ENCODE assay signal across 12 cellular contexts in the genomic region with DNA sequence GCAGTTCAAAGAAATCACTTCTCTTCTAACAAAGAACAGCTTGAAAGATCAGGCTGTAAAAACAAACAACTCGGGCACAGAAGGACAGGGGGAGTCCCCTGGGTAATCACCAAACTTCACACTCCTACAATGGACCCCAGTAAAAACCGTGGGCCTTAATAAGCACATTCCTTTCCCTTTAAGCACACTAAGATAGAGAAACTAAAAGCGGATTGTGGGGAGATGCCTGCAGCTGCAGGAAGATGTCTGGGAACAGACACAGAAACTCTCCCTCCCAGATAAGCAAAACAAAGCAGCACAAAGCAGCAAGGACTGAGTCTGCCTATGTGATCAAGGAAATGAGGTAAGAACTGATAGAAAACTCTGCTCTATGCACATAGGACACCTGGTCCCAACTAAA. TPM values are rescaled to one million over a fixed set of nuclear protein-coding genes. Genes with fewer than 3 reads are reported as not detected.
DNase-seq lines count a peak whose midpoint lies in the region; ATAC-seq and TF ChIP-seq lines count a peak whose summit lies in the region.
"Had no signal": no experiment of that assay in that cellular context is flagged by ENCODE, and none has a peak within 500 bp of the region (broad histone marks: within the 10 kb centered on the region; RNA-seq: fewer than 3 reads in every experiment).

No MANE protein-coding gene starts in this region.

- CTCF ChIA-PET in mammary epithelial cell (lab: Charles Lee; ENCODE audit: low non-redundant PET): no interaction called here

- H3K4me2 ChIP-seq in mammary epithelial cell (ENCODE audit: insufficient read depth, low read depth, low read length): no peak overlapping the region

- H3K27ac Mint-ChIP-seq in activated naive CD8-positive, alpha-beta T cell treated with anti-CD3 and anti-CD28 coated beads, Interleukin-2, amount 10 ng/mL, durations not matched to agents 7 days and 5 days: no peak overlapping the region

- H3K36me3 Mint-ChIP-seq in activated naive CD8-positive, alpha-beta T cell treated with anti-CD3 and anti-CD28 coated beads, Interleukin-2, amount 10 ng/mL, durations not matched to agents 7 days and 5 days: peaks cover 16% of the 10 kb centered on the region
- H3K36me3 Mint-ChIP-seq in activated T-cell treated with anti-CD3 and anti-CD28 coated beads, Interleukin-2, amount 50 U/mL, for 4 hours (ENCODE audit: insufficient read depth): no peaks in the 10 kb centered on the region

- H3K4me3 ChIP-seq in mammary epithelial cell (replicated peaks in 1 of 3; ENCODE audit: insufficient read depth in 1 of 3, low read depth in 2 of 3, low read length in 3 of 3) (no peak overlapping the region), breast epithelium (no peak overlapping the region), foreskin fibroblast (ENCODE audit: low read depth in 1 of 2, low read length in 2 of 2) (peak overlapping the region in 1 of 2 donors; percentile 35), stomach smooth muscle (ENCODE audit: low read length in 2 of 2) (peak overlapping the region in 1 of 2 donors; percentile 16)

- no peak overlapping the region for H3K27ac ChIP-seq in mammary epithelial cell (ENCODE audit: insufficient read depth, low read depth, low read length)
- H3K27ac ChIP-seq in breast epithelium: no peak overlapping the region
- peak overlapping the region; percentile 19 for H3K27ac ChIP-seq in stomach smooth muscle (ENCODE audit: low read length)
- H3K27ac ChIP-seq: parathyroid adenoma had no signal

- H3K27me3 Mint-ChIP-seq in activated naive CD8-positive, alpha-beta T cell treated with anti-CD3 and anti-CD28 coated beads, Interleukin-2, amount 10 ng/mL, durations not matched to agents 7 days and 5 days: no peaks in the 10 kb centered on the region
- H3K27me3 Mint-ChIP-seq in activated T-cell treated with anti-CD3 and anti-CD28 coated beads, Interleukin-2, amount 50 U/mL, for 4 hours (ENCODE audit: low read depth): no peaks in the 10 kb centered on the region

- POLR2A ChIA-PET in activated naive CD8-positive, alpha-beta T cell treated with anti-CD3 and anti-CD28 coated beads, Interleukin-2, amount 10 ng/mL, durations not matched to agents 7 days and 5 days (lab: Charles Lee): no interaction called here

- no TSS peak for BruUV-seq in mammary epithelial cell (replicated peaks; lab: Mats Ljungman, UMichigan)

- peak overlapping the region; percentile 28 for H3K4me3 Mint-ChIP-seq in activated naive CD8-positive, alpha-beta T cell treated with anti-CD3 and anti-CD28 coated beads, Interleukin-2, amount 10 ng/mL, durations not matched to agents 7 days and 5 days
- H3K4me3 Mint-ChIP-seq in activated T-cell treated with anti-CD3 and anti-CD28 coated beads, Interleukin-2, amount 50 U/mL, for 4 hours: no peak overlapping the region

- no peaks in the 10 kb centered on the region for H4K20me1 ChIP-seq in mammary epithelial cell (ENCODE audit: insufficient read depth, low read length)

- dilution Hi-C loops in mammary epithelial cell (cut with HindIII; ENCODE audit: low sequenced_read_pairs): no loop called here

- no peak overlapping the region for H2AFZ ChIP-seq in mammary epithelial cell (ENCODE audit: low read depth, low read length)
- H2AFZ ChIP-seq: parathyroid adenoma had no signal

- H3K79me2 ChIP-seq in mammary epithelial cell (ENCODE audit: insufficient read depth, low read length): no peaks in the 10 kb centered on the region
- H3K79me2 ChIP-seq: parathyroid adenoma had no signal

- H3K36me3 ChIP-seq in mammary epithelial cell (ENCODE audit: insufficient read depth, low read length) (no peaks in the 10 kb centered on the region), breast epithelium (no peaks in the 10 kb centered on the region), stomach smooth muscle (ENCODE audit: control insufficient read depth in 2 of 2, insufficient read depth in 2 of 2, low read length in 2 of 2) (no peaks in the 10 kb centered on the region)

- H3K9me3 ChIP-seq in mammary epithelial cell (replicated peaks; ENCODE audit: insufficient read depth, low read length): peaks cover 10% of the 10 kb centered on the region
- H3K9me3 ChIP-seq in breast epithelium: peaks cover 5 to 8% of the 10 kb centered on the region in 2 donors
- no peaks in the 10 kb centered on the region for H3K9me3 ChIP-seq in stomach smooth muscle (ENCODE audit: control insufficient read depth in 2 of 2, low read length in 2 of 2)

- TF ChIP-seq CTCF in mammary epithelial cell (conservative IDR thresholded peaks at IDR 0.05 in 1 of 2, IDR thresholded peaks at IDR 0.05 in 1 of 2; ENCODE audit: extremely low read depth in 1 of 2, insufficient read depth in 1 of 2, low read depth in 1 of 2, low read length in 2 of 2) (no peak), breast epithelium (IDR thresholded peaks at IDR 0.05) (no peak), foreskin fibroblast (IDR thresholded peaks at IDR 0.05; ENCODE audit: low read depth, low read length) (no peak)

- DNase-seq in mammary epithelial cell (peak; percentile 20), breast epithelium (ENCODE audit: low spot score in 2 of 2) (no peak), foreskin fibroblast (peak; percentile 28 to 52), NCI-H510A treated with DMSO at 0.1 percent for 48 hours (lab: John Stamatoyannopoulos, UW) (no peak)
- DNase-seq in activated naive CD8-positive, alpha-beta T cell treated with anti-CD3 and anti-CD28 coated beads, Interleukin-2, amount 10 ng/mL, durations not matched to agents 7 days and 5 days: no peak
- DNase-seq in stimulated activated CD4-positive, alpha-beta T cell treated with anti-CD3 and anti-CD28 coated beads, Interleukin-2, amount 100 ng/mL, for 48 hours: no peak
- DNase-seq in activated T-cell treated with anti-CD3 and anti-CD28 coated beads, Interleukin-2, amount 50 U/mL, for 4 hours: no peak
- DNase-seq: anterior cingulate cortex, DMS79 treated with DMSO at 0.1 percent for 48 hours, NCI-H1417 treated with DMSO at 0.1 percent for 48 hours had no signal

- H3K9ac ChIP-seq in mammary epithelial cell (ENCODE audit: insufficient read depth, low read length) (no peak overlapping the region), stomach smooth muscle (ENCODE audit: low read length in 2 of 2) (no peak overlapping the region)
- H3K9ac ChIP-seq: parathyroid adenoma had no signal

- H3K4me1 ChIP-seq in mammary epithelial cell (ENCODE audit: insufficient read depth, low read length): no peaks in the 10 kb centered on the region
- H3K4me1 ChIP-seq in breast epithelium: no peaks in the 10 kb centered on the region
- H3K4me1 ChIP-seq in stomach smooth muscle (ENCODE audit: control insufficient read depth, insufficient read depth, low read length): no peaks in the 10 kb centered on the region
- H3K4me1 ChIP-seq: parathyroid adenoma had no signal

- peaks cover 9% of the 10 kb centered on the region for H3K4me1 Mint-ChIP-seq in activated naive CD8-positive, alpha-beta T cell treated with anti-CD3 and anti-CD28 coated beads, Interleukin-2, amount 10 ng/mL, durations not matched to agents 7 days and 5 days
- H3K4me1 Mint-ChIP-seq in activated T-cell treated with anti-CD3 and anti-CD28 coated beads, Interleukin-2, amount 50 U/mL, for 4 hours (ENCODE audit: low read depth): peaks cover 11% of the 10 kb centered on the region

- peaks cover 27% of the 10 kb centered on the region for H3K9me3 Mint-ChIP-seq in activated naive CD8-positive, alpha-beta T cell treated with anti-CD3 and anti-CD28 coated beads, Interleukin-2, amount 10 ng/mL, durations not matched to agents 7 days and 5 days
- no peaks in the 10 kb centered on the region for H3K9me3 Mint-ChIP-seq in activated T-cell treated with anti-CD3 and anti-CD28 coated beads, Interleukin-2, amount 50 U/mL, for 4 hours

- in situ Hi-C loops in mammary epithelial cell (cut with MboI; ENCODE audit: low sequenced_read_pairs in 2 of 2): loop anchor here (10.0 to 25.0 kb wide), 3 partner anchors 107 to 449 kb away; a partner anchor contains a TSS

- 38% methylated on average over 3 of the region's 3 CpGs for WGBS in mammary epithelial cell (ENCODE audit: low coverage, missing lambda C conversion rate)

- intact Hi-C loops in mammary epithelial cell (cut with micrococcal nuclease) (no loop called here), breast epithelium (cut with DNase I; ENCODE audit: low total_unique reads) (loop anchor here (1.0 kb wide), 1 partner anchor 14 kb away; no protein-coding TSS in a partner anchor)

- no peak for TF ChIP-seq POLR2A in breast epithelium (IDR thresholded peaks at IDR 0.05)

- ATAC-seq in activated naive CD8-positive, alpha-beta T cell treated with anti-CD3 and anti-CD28 coated beads, Interleukin-2, amount 10 ng/mL, durations not matched to agents 7 days and 5 days (ENCODE audit: low read depth): no peak
- ATAC-seq in activated T-cell treated with anti-CD3 and anti-CD28 coated beads, Interleukin-2, amount 50 U/mL, for 4 hours: no peak

- H3K27me3 ChIP-seq in mammary epithelial cell (ENCODE audit: insufficient read depth, low read length) (no peaks in the 10 kb centered on the region), breast epithelium (no peaks in the 10 kb centered on the region), stomach smooth muscle (ENCODE audit: control insufficient read depth in 1 of 2, insufficient read depth in 2 of 2, low read length in 2 of 2) (no peaks in the 10 kb centered on the region)

RNA-seq across cellular contexts. Expression of a gene that starts 37.6 kb away (rescaled TPM):
- total RNA-seq in mammary epithelial cell: 10 to 100 TPM; 12.3 to 13.1 TPM
- 10.5 TPM for polyA plus RNA-seq in mammary epithelial cell
- polyA minus RNA-seq in mammary epithelial cell: 4.0 TPM
- 10 to 100 TPM; 18.4 to 22.9 (median 22.5) TPM for total RNA-seq in breast epithelium
- total RNA-seq in activated naive CD8-positive, alpha-beta T cell treated with anti-CD3 and anti-CD28 coated beads, Interleukin-2, amount 10 ng/mL, durations not matched to agents 7 days and 5 days: 10 to 100 TPM; 17.0 to 17.3 TPM
- total RNA-seq in activated T-cell treated with anti-CD3 and anti-CD28 coated beads, Interleukin-2, amount 50 U/mL, for 4 hours: 1 to 10 TPM; 6.3 to 7.2 (median 6.9) TPM

Comparison
In these comparisons a context has a peak if more than half of its experiments do, and no peak if none do; other contexts are left out.
1. DNase-seq: peak in mammary epithelial cell (single experiment) and foreskin fibroblast (2 of 2); none in breast epithelium (0 of 2), activated naive CD8-positive, alpha-beta T cell treated with anti-CD3 and anti-CD28 coated beads, Interleukin-2, amount 10 ng/mL, durations not matched to agents 7 days and 5 days (single experiment), stimulated activated CD4-positive, alpha-beta T cell treated with anti-CD3 and anti-CD28 coated beads, Interleukin-2, amount 100 ng/mL, for 48 hours (0 of 2), NCI-H510A treated with DMSO at 0.1 percent for 48 hours (single experiment) and activated T-cell treated with anti-CD3 and anti-CD28 coated beads, Interleukin-2, amount 50 U/mL, for 4 hours (single experiment).